ENCODE assay signal across 28 cellular contexts in the genomic region with DNA sequence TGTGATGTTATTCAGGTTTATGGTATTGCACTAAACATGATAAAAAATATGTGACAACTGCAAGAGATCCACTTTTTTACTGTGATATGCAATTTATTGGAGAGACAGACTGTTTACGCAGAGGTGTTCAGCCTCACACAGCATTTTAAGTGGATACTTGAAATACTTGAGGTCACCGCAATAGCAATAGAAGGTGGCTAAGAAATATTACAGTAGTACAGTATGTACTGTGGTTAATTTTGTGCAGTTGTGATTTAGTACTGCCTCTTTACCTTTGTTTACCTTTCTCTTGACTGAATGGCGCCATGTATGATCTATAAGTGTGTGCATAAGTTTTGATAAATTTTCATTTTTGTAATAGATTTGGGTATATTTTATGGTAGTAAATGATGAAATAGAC. TPM values are rescaled to one million over a fixed set of nuclear protein-coding genes. Genes with fewer than 3 reads are reported as not detected.
"Had no signal": no experiment of that assay in that cellular context is flagged by ENCODE, and none has a peak within 500 bp of the region (broad histone marks: within the 10 kb centered on the region; RNA-seq: fewer than 3 reads in every experiment).

No MANE protein-coding gene starts in this region.

- H3K4me1 ChIP-seq: adrenal gland, Peyer's patch, SJCRH30 had no signal

- H3K9me3 ChIP-seq: SJCRH30 had no signal

- H3K27me3 Mint-ChIP-seq: activated CD4-positive, alpha-beta memory T cell treated with anti-CD3 and anti-CD28 coated beads, Interleukin-2, amount 10 ng/mL, durations not matched to agents 7 days and 5 days; activated naive CD8-positive, alpha-beta T cell treated with anti-CD3 and anti-CD28 coated beads, Interleukin-2, amount 10 ng/mL, durations not matched to agents 7 days and 5 days had no signal

- H3K4me3 ChIP-seq: adrenal gland, K562, Peyer's patch, SJCRH30 had no signal

- ATAC-seq: K562 had no signal

- H3K36me3 ChIP-seq: adrenal gland, Peyer's patch, SJCRH30 had no signal

- DNase-seq: activated CD4-positive, alpha-beta memory T cell treated with anti-CD3 and anti-CD28 coated beads, Interleukin-2, amount 10 ng/mL, durations not matched to agents 7 days and 5 days; activated CD4-positive, alpha-beta T cell treated with anti-CD3 and anti-CD28 coated beads, Interleukin-2, amount 50 U/mL, for 1 hour; activated CD4-positive, CD25-positive, alpha-beta regulatory T cell; activated naive CD4-positive, alpha-beta T cell treated with anti-CD3 and anti-CD28 coated beads, Interleukin-2, amount 50 U/mL, for 16 hours; activated naive CD8-positive, alpha-beta T cell treated with anti-CD3 and anti-CD28 coated beads, Interleukin-2, amount 10 ng/mL, durations not matched to agents 7 days and 5 days; activated T-cell treated with anti-CD3 and anti-CD28 coated beads for 4 hours; activated T-cell treated with anti-CD3 and anti-CD28 coated beads, Interleukin-2, amount 50 U/mL, for 48 hours; adrenal gland; anterior cingulate cortex; cerebellar nuclear complex; Karpas-422; MM.1S; NCI-H1105 treated with DMSO at 0.1 percent for 48 hours; NCI-H1436 treated with DMSO at 0.1 percent for 48 hours; NCI-H2081; NCI-H2171 treated with DMSO at 0.1 percent for 48 hours; NCI-H345; NCI-H524; Peyer's patch; Right ventricle myocardium superior; SJCRH30; SK-N-SH; T-helper 1 cell had no signal

- H3K27ac Mint-ChIP-seq: activated CD4-positive, alpha-beta memory T cell treated with anti-CD3 and anti-CD28 coated beads, Interleukin-2, amount 10 ng/mL, durations not matched to agents 7 days and 5 days; activated naive CD8-positive, alpha-beta T cell treated with anti-CD3 and anti-CD28 coated beads, Interleukin-2, amount 10 ng/mL, durations not matched to agents 7 days and 5 days; activated T-helper 2 cell treated with anti-CD3 and anti-CD28 coated beads, Interferon-gamma antibody, Interleukin-2, Interleukin-4, amounts not matched to agents 10 μg/mL and 5 μg/mL and 100 μg/mL, durations not matched to agents 14 hours and 24 hours and 36 hours had no signal

- H3K4me3 Mint-ChIP-seq: activated CD4-positive, alpha-beta memory T cell treated with anti-CD3 and anti-CD28 coated beads, Interleukin-2, amount 10 ng/mL, durations not matched to agents 7 days and 5 days; activated naive CD8-positive, alpha-beta T cell treated with anti-CD3 and anti-CD28 coated beads, Interleukin-2, amount 10 ng/mL, durations not matched to agents 7 days and 5 days had no signal

- H3K4me1 Mint-ChIP-seq: activated CD4-positive, alpha-beta memory T cell treated with anti-CD3 and anti-CD28 coated beads, Interleukin-2, amount 10 ng/mL, durations not matched to agents 7 days and 5 days; activated naive CD8-positive, alpha-beta T cell treated with anti-CD3 and anti-CD28 coated beads, Interleukin-2, amount 10 ng/mL, durations not matched to agents 7 days and 5 days had no signal

- H3K27me3 ChIP-seq: adrenal gland, Peyer's patch, SJCRH30 had no signal

- H3K27ac ChIP-seq: adrenal gland, Peyer's patch, RWPE1, SJCRH30 had no signal

- H3K36me3 Mint-ChIP-seq: activated naive CD8-positive, alpha-beta T cell treated with anti-CD3 and anti-CD28 coated beads, Interleukin-2, amount 10 ng/mL, durations not matched to agents 7 days and 5 days had no signal

RNA-seq across cellular contexts. Expression of a gene that starts 17.4 kb away (rescaled TPM):
- total RNA-seq: activated CD4-positive, alpha-beta memory T cell treated with anti-CD3 and anti-CD28 coated beads, Interleukin-2, amount 10 ng/mL, durations not matched to agents 7 days and 5 days; activated CD8-positive, alpha-beta memory T cell treated with anti-CD3 and anti-CD28 coated beads for 36 hours; activated naive CD8-positive, alpha-beta T cell treated with anti-CD3 and anti-CD28 coated beads, Interleukin-2, amount 10 ng/mL, durations not matched to agents 7 days and 5 days; activated T-helper 2 cell treated with anti-CD3 and anti-CD28 coated beads, Interferon-gamma antibody, Interleukin-2, Interleukin-4, amounts not matched to agents 10 μg/mL and 5 μg/mL and 100 μg/mL, durations not matched to agents 14 hours and 24 hours and 36 hours; K562; T-helper 2 cell treated with Interferon-gamma antibody and Interleukin-4, amounts not matched to agents 100 ng/mL and 5 ng/mL, for 36 hours had no signal

RNA-seq across cellular contexts. Expression of a gene that starts 22.3 kb away (rescaled TPM):
- total RNA-seq: activated CD4-positive, alpha-beta memory T cell treated with anti-CD3 and anti-CD28 coated beads, Interleukin-2, amount 10 ng/mL, durations not matched to agents 7 days and 5 days; activated CD8-positive, alpha-beta memory T cell treated with anti-CD3 and anti-CD28 coated beads for 36 hours; activated naive CD8-positive, alpha-beta T cell treated with anti-CD3 and anti-CD28 coated beads, Interleukin-2, amount 10 ng/mL, durations not matched to agents 7 days and 5 days; activated T-helper 2 cell treated with anti-CD3 and anti-CD28 coated beads, Interferon-gamma antibody, Interleukin-2, Interleukin-4, amounts not matched to agents 10 μg/mL and 5 μg/mL and 100 μg/mL, durations not matched to agents 14 hours and 24 hours and 36 hours; K562; Peyer's patch; SJCRH30; T-helper 2 cell treated with Interferon-gamma antibody and Interleukin-4, amounts not matched to agents 100 ng/mL and 5 ng/mL, for 36 hours had no signal
